In genomic region chr21:39029086-39029772, GRCh38 we compare ENCODE assay signal across 1 cellular context.
TF ChIP-seq lines count a peak whose summit lies in the region.

No MANE protein-coding gene starts in this region.

TF ChIP-seq in SK-N-SH, 30 proteins besides CTCF, POLR2A, EP300 and RAD21 (continued from another document):
- no peak for TF ChIP-seq USF2 (IDR thresholded peaks at IDR 0.05; ENCODE audit: borderline replicate concordance, low read depth, low read length)
- no peak for TF ChIP-seq FOXJ3 (CRISPR knock-in tag; IDR thresholded peaks at IDR 0.05)
- peak; percentile 34 for TF ChIP-seq JUND (IDR thresholded peaks at IDR 0.05)
- no peak for TF ChIP-seq EZH2phosphoT487 (IDR thresholded peaks at IDR 0.05; ENCODE audit: borderline replicate concordance, low read depth)
- TF ChIP-seq MAX (IDR thresholded peaks at IDR 0.05; ENCODE audit: low read depth): no peak
- TF ChIP-seq RFX5 (IDR thresholded peaks at IDR 0.05; ENCODE audit: low read length): no peak
- TF ChIP-seq USF1 (IDR thresholded peaks at IDR 0.05; ENCODE audit: borderline replicate concordance, low read depth): no peak
- no peak for TF ChIP-seq ELF1 (IDR thresholded peaks at IDR 0.05)
- TF ChIP-seq YY1 (IDR thresholded peaks at IDR 0.05; ENCODE audit: low read depth): no peak
- TF ChIP-seq, protein P1, sequence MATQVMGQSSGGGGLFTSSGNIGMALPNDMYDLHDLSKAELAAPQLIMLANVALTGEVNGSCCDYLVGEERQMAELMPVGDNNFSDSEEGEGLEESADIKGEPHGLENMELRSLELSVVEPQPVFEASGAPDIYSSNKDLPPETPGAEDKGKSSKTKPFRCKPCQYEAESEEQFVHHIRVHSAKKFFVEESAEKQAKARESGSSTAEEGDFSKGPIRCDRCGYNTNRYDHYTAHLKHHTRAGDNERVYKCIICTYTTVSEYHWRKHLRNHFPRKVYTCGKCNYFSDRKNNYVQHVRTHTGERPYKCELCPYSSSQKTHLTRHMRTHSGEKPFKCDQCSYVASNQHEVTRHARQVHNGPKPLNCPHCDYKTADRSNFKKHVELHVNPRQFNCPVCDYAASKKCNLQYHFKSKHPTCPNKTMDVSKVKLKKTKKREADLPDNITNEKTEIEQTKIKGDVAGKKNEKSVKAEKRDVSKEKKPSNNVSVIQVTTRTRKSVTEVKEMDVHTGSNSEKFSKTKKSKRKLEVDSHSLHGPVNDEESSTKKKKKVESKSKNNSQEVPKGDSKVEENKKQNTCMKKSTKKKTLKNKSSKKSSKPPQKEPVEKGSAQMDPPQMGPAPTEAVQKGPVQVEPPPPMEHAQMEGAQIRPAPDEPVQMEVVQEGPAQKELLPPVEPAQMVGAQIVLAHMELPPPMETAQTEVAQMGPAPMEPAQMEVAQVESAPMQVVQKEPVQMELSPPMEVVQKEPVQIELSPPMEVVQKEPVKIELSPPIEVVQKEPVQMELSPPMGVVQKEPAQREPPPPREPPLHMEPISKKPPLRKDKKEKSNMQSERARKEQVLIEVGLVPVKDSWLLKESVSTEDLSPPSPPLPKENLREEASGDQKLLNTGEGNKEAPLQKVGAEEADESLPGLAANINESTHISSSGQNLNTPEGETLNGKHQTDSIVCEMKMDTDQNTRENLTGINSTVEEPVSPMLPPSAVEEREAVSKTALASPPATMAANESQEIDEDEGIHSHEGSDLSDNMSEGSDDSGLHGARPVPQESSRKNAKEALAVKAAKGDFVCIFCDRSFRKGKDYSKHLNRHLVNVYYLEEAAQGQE (IDR thresholded peaks at IDR 0.05; ENCODE audit: low read depth, low read length): no peak
- peak; percentile 62 for TF ChIP-seq TEAD4 (IDR thresholded peaks at IDR 0.05; ENCODE audit: borderline replicate concordance, insufficient read depth)
- TF ChIP-seq FOXM1 (IDR thresholded peaks at IDR 0.05; ENCODE audit: low read depth): no peak
- no peak; the same call in 1 of the 2 replicates for TF ChIP-seq MEF2A (IDR thresholded peaks at IDR 0.05; ENCODE audit: borderline replicate concordance, low read depth)
- no peak for TF ChIP-seq NRF1 (IDR thresholded peaks at IDR 0.05; ENCODE audit: low read depth, low read length)
